Comparison of ENCODE assay signal across 24 cellular contexts in the genomic region with DNA sequence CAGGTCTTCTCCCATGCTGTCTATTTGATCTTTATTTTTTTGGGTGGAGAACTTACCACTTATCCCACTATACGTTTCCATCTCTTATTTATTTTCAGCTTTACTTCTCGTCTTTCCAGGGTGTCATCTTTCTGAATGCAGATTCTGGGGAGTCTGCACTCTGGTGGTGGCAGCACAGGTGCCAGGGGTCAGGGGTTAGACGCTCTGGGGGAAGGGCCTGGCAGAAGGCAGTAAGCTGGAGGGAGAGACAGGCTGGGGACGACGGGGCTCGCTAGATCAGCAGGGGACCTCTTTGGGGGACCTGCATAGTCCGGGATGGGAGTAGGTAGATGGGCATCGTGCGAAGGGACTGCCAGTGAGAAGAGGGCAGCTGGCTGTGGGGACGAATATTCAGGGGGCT. TPM values are rescaled to one million over a fixed set of nuclear protein-coding genes. Genes with fewer than 3 reads are reported as not detected.
"Had no signal": no experiment of that assay in that cellular context is flagged by ENCODE, and none has a peak within 500 bp of the region (broad histone marks: within the 10 kb centered on the region; RNA-seq: fewer than 3 reads in every experiment).

No MANE protein-coding gene starts in this region.

- H3K27ac Mint-ChIP-seq: activated naive CD4-positive, alpha-beta T cell treated with anti-CD3 and anti-CD28 coated beads for 36 hours; brain had no signal

- DNase-seq: activated CD4-positive, CD25-positive, alpha-beta regulatory T cell; activated CD8-positive, alpha-beta memory T cell treated with anti-CD3 and anti-CD28 coated beads, Interleukin-2, amount 50 U/mL, for 4 hours; activated naive CD4-positive, alpha-beta T cell treated with anti-CD3 and anti-CD28 coated beads for 36 hours; activated T-cell treated with anti-CD3 and anti-CD28 coated beads, Interleukin-2, amount 50 U/mL, for 4 hours; anterior cingulate cortex; caudate nucleus; dorsolateral prefrontal cortex; foreskin melanocyte; glutamatergic neuron; stimulated activated CD4-positive, alpha-beta T cell treated with anti-CD3 and anti-CD28 coated beads, Interleukin-12 subunit alpha, Interleukin-12 subunit beta, amount 100 ng/mL, for 4 hours; stimulated activated CD4-positive, alpha-beta T cell treated with anti-CD3 and anti-CD28 coated beads, Interleukin-1b, Interleukin-23, amount 100 ng/mL, for 48 hours; stimulated activated naive CD8-positive, alpha-beta T cell treated with anti-CD3 and anti-CD28 coated beads, Interleukin-15, Interleukin-2, amounts not matched to agents 100 U/mL and 50 U/mL, for 24 hours; T-helper 9 cell; transverse colon had no signal

- H3K4me1 ChIP-seq: prostate gland, right atrium auricular region, transverse colon had no signal

- H3K4me3 ChIP-seq: dorsolateral prefrontal cortex, prostate gland, right atrium auricular region, transverse colon had no signal

- H3K27me3 Mint-ChIP-seq: brain had no signal

- H3K9me3 ChIP-seq: prostate gland had no signal

- ATAC-seq: left lobe of liver; stimulated activated naive CD8-positive, alpha-beta T cell treated with anti-CD3 and anti-CD28 coated beads, Interleukin-15, Interleukin-2, amounts not matched to agents 100 U/mL and 50 U/mL, for 24 hours had no signal

- H3K36me3 ChIP-seq: prostate gland, right atrium auricular region, transverse colon had no signal

- H3K27me3 ChIP-seq: dorsolateral prefrontal cortex, right atrium auricular region, transverse colon had no signal

- H3K4me3 Mint-ChIP-seq: activated naive CD4-positive, alpha-beta T cell treated with anti-CD3 and anti-CD28 coated beads for 36 hours; activated T-cell treated with anti-CD3 and anti-CD28 coated beads, Interleukin-2, amount 50 U/mL, for 4 hours; brain; neural crest cell had no signal

RNA-seq across cellular contexts. Expression of gene GRIFIN, which starts 50.4 kb away (rescaled TPM):
- total RNA-seq: activated naive CD4-positive, alpha-beta T cell treated with anti-CD3 and anti-CD28 coated beads for 36 hours; activated T-cell treated with anti-CD3 and anti-CD28 coated beads, Interleukin-2, amount 50 U/mL, for 4 hours; dorsolateral prefrontal cortex; epithelial cell of proximal tubule; kidney; left lobe of liver; lung microvascular endothelial cell; myocyte; neural crest cell; osteocyte; prostate gland; right atrium auricular region; transverse colon had no signal
